ENCODE assay signal across 11 cellular contexts in genomic region chr7:151046603-151047573, GRCh38. TPM values are rescaled to one million over a fixed set of nuclear protein-coding genes. Genes with fewer than 3 reads are reported as not detected.
DNase-seq lines count a peak whose midpoint lies in the region; ATAC-seq, FAIRE-seq and TF ChIP-seq lines count a peak whose summit lies in the region.
"Had no signal": no experiment of that assay in that cellular context is flagged by ENCODE, and none has a peak within 500 bp of the region (broad histone marks: within the 10 kb centered on the region; RNA-seq: fewer than 3 reads in every experiment).

No MANE protein-coding gene starts in this region.

- CTCF ChIA-PET in K562 (lab: Yijun Ruan, JAX; ENCODE audit: low intra/inter-chr PET ratio): no interaction called here

- H3K4me3 ChIP-seq in K562 (no peak overlapping the region), psoas muscle (no peak overlapping the region)
- H3K4me3 ChIP-seq: body of pancreas, right atrium auricular region had no signal

- H3K79me2 ChIP-seq in K562 (ENCODE audit: control insufficient read depth, insufficient read depth, low read length): no peaks in the 10 kb centered on the region

- H3K9me3 ChIP-seq in K562 (replicated peaks; ENCODE audit: control insufficient read depth, insufficient read depth, low read depth, low read length) (no peaks in the 10 kb centered on the region), psoas muscle (no peaks in the 10 kb centered on the region)
- H3K9me3 ChIP-seq: body of pancreas, right atrium auricular region had no signal

- H2AFZ ChIP-seq in K562 (ENCODE audit: low read depth, low read length): no peak overlapping the region

- H3K4me1 Mint-ChIP-seq in activated T-cell treated with anti-CD3 and anti-CD28 coated beads, Interleukin-2, amount 50 U/mL, for 4 hours (ENCODE audit: low read depth): no peaks in the 10 kb centered on the region

- peak overlapping the region in 1 of 2 experiments; percentile 77; a peak in 2 of 4 replicates for H3K9ac ChIP-seq in K562 (ENCODE audit: insufficient read depth in 1 of 2, low read depth in 2 of 2, low read length in 2 of 2)

- POLR2A ChIA-PET in K562 (lab: Yijun Ruan, JAX): interaction anchor here (0.6 to 1.8 kb wide), 4 partner anchors 8 to 443 kb away, joined by 3 to 6 read pairs (median 4); partner anchors contain the start of gene ABCB8

- no peak for TF ChIP-seq POLR2A in K562 (conservative IDR thresholded peaks at IDR 0.05)

- ATAC-seq in K562 (peak; percentile 4), psoas muscle (no peak), GM18873 (IDR thresholded peaks at IDR 0.05; ENCODE audit: low FRiP score, unreplicated experiment) (no peak)
- no peak for ATAC-seq in activated T-cell treated with anti-CD3 and anti-CD28 coated beads, Interleukin-2, amount 50 U/mL, for 4 hours
- ATAC-seq: body of pancreas had no signal

- no peaks in the 10 kb centered on the region for H3K9me3 Mint-ChIP-seq in activated T-cell treated with anti-CD3 and anti-CD28 coated beads, Interleukin-2, amount 50 U/mL, for 4 hours

- TF ChIP-seq CTCF in K562 (IDR thresholded peaks at IDR 0.05 in 2 of 3, conservative IDR thresholded peaks at IDR 0.05 in 1 of 3; ENCODE audit: insufficient read depth in 2 of 3, low read depth in 1 of 3, low read length in 3 of 3) (no peak), psoas muscle (IDR thresholded peaks at IDR 0.05) (no peak)

- no peak for TF ChIP-seq EP300 in K562 (IDR thresholded peaks at IDR 0.05; ENCODE audit: low read length)

- no peak for TF ChIP-seq RAD21 in K562 (CRISPR knock-in tag; conservative IDR thresholded peaks at IDR 0.05 in 1 of 2, IDR thresholded peaks at IDR 0.05 in 1 of 2)

- peaks cover 5% of the 10 kb centered on the region for H3K27me3 Mint-ChIP-seq in activated T-cell treated with anti-CD3 and anti-CD28 coated beads, Interleukin-2, amount 50 U/mL, for 4 hours (ENCODE audit: low read depth)

- peaks cover 20% of the 10 kb centered on the region for H3K36me3 ChIP-seq in K562 (ENCODE audit: control insufficient read depth, insufficient read depth, low read length)
- peaks cover 0 to 38% of the 10 kb centered on the region in 2 donors for H3K36me3 ChIP-seq in psoas muscle (ENCODE audit: insufficient read depth in 1 of 2, low read depth in 1 of 2)

- H3K4me1 ChIP-seq in K562 (replicated peaks in 1 of 2; ENCODE audit: control insufficient read depth in 2 of 2, insufficient read depth in 2 of 2, low read length in 2 of 2) (peaks cover 0 to 54% of the 10 kb centered on the region in 2 experiments; a peak in 2 of 5 replicates), psoas muscle (no peaks in the 10 kb centered on the region)

- no peak overlapping the region for H3K4me2 ChIP-seq in K562 (ENCODE audit: insufficient read depth, low read length)

- intact Hi-C loops in K562 (cut with micrococcal nuclease): no loop called here
- intact Hi-C loops in psoas muscle (cut with DNase I): no loop called here

- 56% methylated on average over 14 of the region's 14 CpGs for WGBS in K562 (ENCODE audit: insufficient coverage, low coverage, missing lambda C conversion rate)
- WGBS in psoas muscle, 3 donors: 47 to 55% (median 50%) methylated on average over 14 of the region's 14 CpGs

- no peak for FAIRE-seq in K562 (lab: Jason Lieb, UNC)
- FAIRE-seq: A204.1 had no signal

- no peak overlapping the region for H3K4me3 Mint-ChIP-seq in activated T-cell treated with anti-CD3 and anti-CD28 coated beads, Interleukin-2, amount 50 U/mL, for 4 hours

- H4K20me1 ChIP-seq in K562 (replicated peaks; ENCODE audit: control insufficient read depth, insufficient read depth, low read length): no peaks in the 10 kb centered on the region

- H3K36me3 Mint-ChIP-seq in activated T-cell treated with anti-CD3 and anti-CD28 coated beads, Interleukin-2, amount 50 U/mL, for 4 hours (ENCODE audit: insufficient read depth): peaks cover 2% of the 10 kb centered on the region

- in situ Hi-C loops in K562 (cut with MboI): no loop called here

- H3K27me3 ChIP-seq in K562 (ENCODE audit: control insufficient read depth in 2 of 2, insufficient read depth in 2 of 2, low read length in 2 of 2) (no peaks in the 10 kb centered on the region), psoas muscle (ENCODE audit: insufficient read depth in 3 of 3, low read length in 2 of 3) (no peaks in the 10 kb centered on the region)
- H3K27me3 ChIP-seq: body of pancreas, right atrium auricular region had no signal

- H3K27ac ChIP-seq in K562 (ENCODE audit: extremely low read depth, low read depth, low read length) (no peak overlapping the region), psoas muscle (no peak overlapping the region)
- H3K27ac ChIP-seq: body of pancreas, right atrium auricular region had no signal

- no peaks in the 10 kb centered on the region for H3K9me1 ChIP-seq in K562 (ENCODE audit: control insufficient read depth, insufficient read depth, low read length)

- BruUV-seq in K562 (replicated peaks; lab: Mats Ljungman, UMichigan): no TSS peak

- DNase-seq in NCI-H1092 treated with DMSO at 0.1 percent for 48 hours (lab: John Stamatoyannopoulos, UW): peak; percentile 9
- no peak for DNase-seq in NCI-H1092 (lab: John Stamatoyannopoulos, UW)
- DNase-seq in NCI-H1417 treated with DMSO at 0.1 percent for 48 hours (lab: John Stamatoyannopoulos, UW): peak; percentile 7
- peak in 2 of 4 experiments; percentile 13 to 14 for DNase-seq in K562 (ENCODE audit: extremely low read depth in 1 of 4, low spot score in 3 of 4)
- peak; percentile 45 to 52 for DNase-seq in psoas muscle
- no peak for DNase-seq in kidney glomerular epithelial cell (lab: John Stamatoyannopoulos, UW)
- DNase-seq in activated T-cell treated with anti-CD3 and anti-CD28 coated beads, Interleukin-2, amount 50 U/mL, for 4 hours: no peak
- DNase-seq: body of pancreas had no signal

RNA-seq across cellular contexts. Expression of gene ASIC3, which starts 1.4 kb away (rescaled TPM):
- 11.1 and 29.9 TPM in 2 replicates for total RNA-seq in K562 (2011; cell fraction: chromatin; rRNA removed; ENCODE audit: low replicate concordance)
- 11.7 and 12.1 TPM in 2 replicates for total RNA-seq in K562 (2011; cell fraction: nucleolus; rRNA removed)
- total RNA-seq in K562 (2011; cell fraction: nucleoplasm; rRNA removed): 11.4 and 19.2 TPM in 2 replicates
- 0.32 and 1.5 TPM in 2 replicates for total RNA-seq in K562 (2014; rRNA removed)
- 0.32 and 0.40 TPM in 2 replicates for total RNA-seq in K562 (2014; rRNA removed; fragmentation: Illumina TruSeq; extraction: Trizol)
- total RNA-seq in K562 (2015; rRNA removed; fragmentation: Illumina TruSeq; extraction: Trizol): 0.87 and 0.98 TPM in 2 replicates
- total RNA-seq in K562 (2021): 2.9 and 3.2 TPM in 2 replicates
- polyA plus RNA-seq in K562 (2011; rRNA removed): 1.3 and 2.7 TPM in 2 replicates
- 2.1 and 3.3 TPM in 2 replicates for polyA plus RNA-seq in K562 (2011; cell fraction: cytosol; rRNA removed)
- polyA plus RNA-seq in K562 (2011; cell fraction: nucleus; rRNA removed): 18.1 and 42.9 TPM in 2 replicates
- polyA plus RNA-seq in K562 (2012): 5.5 and 18.9 TPM in 2 replicates
- 2.4 and 2.7 TPM in 2 replicates for polyA plus RNA-seq in K562 (2014; fragmentation: Illumina TruSeq; extraction: Trizol)
- under 1 TPM; 0.11 to 0.44 TPM for polyA plus RNA-seq in K562 (2014; fragmentation: Nextera tagmentation; extraction: Ambion mirVana)
- 3.3 and 5.0 TPM in 2 replicates for polyA plus RNA-seq in K562 (2014; rRNA removed)
- polyA minus RNA-seq in K562 (2011; rRNA and poly(A)+ RNA removed): not detected in 2 replicates
- polyA minus RNA-seq in K562 (2011; cell fraction: cytosol; rRNA and poly(A)+ RNA removed): 0.64 and 1.5 TPM in 2 replicates
- 2.7 and 3.0 TPM in 2 replicates for polyA minus RNA-seq in K562 (2011; cell fraction: nucleus; rRNA and poly(A)+ RNA removed)
- total RNA-seq in psoas muscle: 1 to 10 TPM; 2.1 to 6.2 (median 3.9) TPM
- 1 to 10 TPM; 1.8 to 5.0 (median 1.8) TPM for polyA plus RNA-seq in psoas muscle
- 1 to 10 TPM; 2.4 to 3.4 (median 3.3) TPM for total RNA-seq in activated T-cell treated with anti-CD3 and anti-CD28 coated beads, Interleukin-2, amount 50 U/mL, for 4 hours

RNA-seq across cellular contexts. Expression of gene CDK5, which starts 10.8 kb away (rescaled TPM):
- total RNA-seq in K562 (2011; cell fraction: chromatin; rRNA removed; ENCODE audit: low replicate concordance): 19.7 and 25.7 TPM in 2 replicates
- 30.0 and 32.9 TPM in 2 replicates for total RNA-seq in K562 (2011; cell fraction: nucleolus; rRNA removed)
- total RNA-seq in K562 (2011; cell fraction: nucleoplasm; rRNA removed): 23.7 and 24.5 TPM in 2 replicates
- 38.0 and 53.5 TPM in 2 replicates for total RNA-seq in K562 (2014; rRNA removed)
- 11.8 and 20.3 TPM in 2 replicates for total RNA-seq in K562 (2014; rRNA removed; fragmentation: Illumina TruSeq; extraction: Trizol)
- total RNA-seq in K562 (2015; rRNA removed; fragmentation: Illumina TruSeq; extraction: Trizol): 32.2 and 35.8 TPM in 2 replicates
- total RNA-seq in K562 (2021): 25.0 and 25.3 TPM in 2 replicates
- 27.5 and 28.6 TPM in 2 replicates for polyA plus RNA-seq in K562 (2011; rRNA removed)
- polyA plus RNA-seq in K562 (2011; cell fraction: cytosol; rRNA removed): 47.3 and 82.3 TPM in 2 replicates
- polyA plus RNA-seq in K562 (2011; cell fraction: nucleus; rRNA removed): 35.2 and 43.5 TPM in 2 replicates
- polyA plus RNA-seq in K562 (2012): 36.0 and 38.1 TPM in 2 replicates
- 29.0 and 34.3 TPM in 2 replicates for polyA plus RNA-seq in K562 (2014; fragmentation: Illumina TruSeq; extraction: Trizol)
- 10 to 100 TPM in 1 of 2 experiments, 1 to 10 TPM in 1; 3.2 to 18.1 TPM for polyA plus RNA-seq in K562 (2014; fragmentation: Nextera tagmentation; extraction: Ambion mirVana)
- 25.6 and 28.4 TPM in 2 replicates for polyA plus RNA-seq in K562 (2014; rRNA removed)
- polyA minus RNA-seq in K562 (2011; rRNA and poly(A)+ RNA removed): 25.6 and 37.1 TPM in 2 replicates
- polyA minus RNA-seq in K562 (2011; cell fraction: cytosol; rRNA and poly(A)+ RNA removed): 13.6 and 28.1 TPM in 2 replicates
- 15.5 and 21.0 TPM in 2 replicates for polyA minus RNA-seq in K562 (2011; cell fraction: nucleus; rRNA and poly(A)+ RNA removed)
- total RNA-seq in psoas muscle: 1 to 10 TPM; 3.8 to 6.4 (median 5.4) TPM
- 10 to 100 TPM in 1 of 3 donors, 1 to 10 TPM in 2; 5.7 to 15.2 (median 6.2) TPM for polyA plus RNA-seq in psoas muscle
- total RNA-seq in activated T-cell treated with anti-CD3 and anti-CD28 coated beads, Interleukin-2, amount 50 U/mL, for 4 hours: 10 to 100 TPM; 14.1 to 15.0 (median 14.3) TPM

RNA-seq across cellular contexts. Expression of gene SLC4A2, which starts 12.5 kb away (rescaled TPM):
- 230 and 845 TPM in 2 replicates for total RNA-seq in K562 (2011; cell fraction: chromatin; rRNA removed; ENCODE audit: low replicate concordance)
- 746 and 756 TPM in 2 replicates for total RNA-seq in K562 (2011; cell fraction: nucleolus; rRNA removed)
- 367 and 388 TPM in 2 replicates for total RNA-seq in K562 (2011; cell fraction: nucleoplasm; rRNA removed)
- total RNA-seq in K562 (2014; rRNA removed) (360 and 417 TPM in 2 replicates), K562 (2014; rRNA removed; fragmentation: Illumina TruSeq; extraction: Trizol) (32.6 and 55.0 TPM in 2 replicates), K562 (2015; rRNA removed; fragmentation: Illumina TruSeq; extraction: Trizol) (130 and 132 TPM in 2 replicates), K562 (2021) (363 and 375 TPM in 2 replicates), psoas muscle (10 to 100 TPM; 26.5 to 36.0 (median 31.3) TPM)
- polyA plus RNA-seq in K562 (2011; rRNA removed) (69.2 and 85.2 TPM in 2 replicates), K562 (2014; fragmentation: Illumina TruSeq; extraction: Trizol) (166 and 212 TPM in 2 replicates), K562 (2014; fragmentation: Nextera tagmentation; extraction: Ambion mirVana) (10 to 100 TPM; 11.4 to 28.8 TPM), K562 (2014; rRNA removed) (306 and 316 TPM in 2 replicates), psoas muscle (10 to 100 TPM; 26.9 to 39.8 (median 33.5) TPM)
- 68.0 and 147 TPM in 2 replicates for polyA plus RNA-seq in K562 (2011; cell fraction: cytosol; rRNA removed)
- polyA plus RNA-seq in K562 (2011; cell fraction: nucleus; rRNA removed): 438 and 829 TPM in 2 replicates
- 243 and 347 TPM in 2 replicates for polyA plus RNA-seq in K562 (2012)
- 29.9 and 60.1 TPM in 2 replicates for polyA minus RNA-seq in K562 (2011; rRNA and poly(A)+ RNA removed)
- 79.9 and 106 TPM in 2 replicates for polyA minus RNA-seq in K562 (2011; cell fraction: cytosol; rRNA and poly(A)+ RNA removed)
- 138 and 143 TPM in 2 replicates for polyA minus RNA-seq in K562 (2011; cell fraction: nucleus; rRNA and poly(A)+ RNA removed)
- total RNA-seq in activated T-cell treated with anti-CD3 and anti-CD28 coated beads, Interleukin-2, amount 50 U/mL, for 4 hours: 100 to 1,000 TPM; 107 to 125 (median 111) TPM

RNA-seq across cellular contexts. Expression of gene ABCB8, which starts 18.6 kb away (rescaled TPM):
- total RNA-seq in K562 (2011; cell fraction: chromatin; rRNA removed; ENCODE audit: low replicate concordance): 193 and 406 TPM in 2 replicates
- 266 and 270 TPM in 2 replicates for total RNA-seq in K562 (2011; cell fraction: nucleolus; rRNA removed)
- total RNA-seq in K562 (2011; cell fraction: nucleoplasm; rRNA removed): 209 and 255 TPM in 2 replicates
- total RNA-seq in K562 (2014; rRNA removed) (63.5 and 79.1 TPM in 2 replicates), K562 (2014; rRNA removed; fragmentation: Illumina TruSeq; extraction: Trizol) (16.9 and 21.9 TPM in 2 replicates), K562 (2015; rRNA removed; fragmentation: Illumina TruSeq; extraction: Trizol) (36.3 and 38.0 TPM in 2 replicates), K562 (2021) (106 and 109 TPM in 2 replicates), psoas muscle (10 to 100 TPM; 13.2 to 20.7 (median 19.2) TPM)
- polyA plus RNA-seq in K562 (2011; rRNA removed) (27.0 and 42.2 TPM in 2 replicates), K562 (2014; fragmentation: Illumina TruSeq; extraction: Trizol) (61.4 and 89.2 TPM in 2 replicates), K562 (2014; fragmentation: Nextera tagmentation; extraction: Ambion mirVana) (1 to 10 TPM; 7.6 to 9.2 TPM), K562 (2014; rRNA removed) (73.6 and 81.3 TPM in 2 replicates), psoas muscle (10 to 100 TPM in 2 of 3 donors, 1 to 10 TPM in 1; 9.3 to 16.6 (median 12.9) TPM)
- 44.7 and 109 TPM in 2 replicates for polyA plus RNA-seq in K562 (2011; cell fraction: cytosol; rRNA removed)
- polyA plus RNA-seq in K562 (2011; cell fraction: nucleus; rRNA removed): 87.0 and 201 TPM in 2 replicates
- 64.3 and 65.5 TPM in 2 replicates for polyA plus RNA-seq in K562 (2012)
- 23.8 and 38.7 TPM in 2 replicates for polyA minus RNA-seq in K562 (2011; rRNA and poly(A)+ RNA removed)
- 44.9 and 63.6 TPM in 2 replicates for polyA minus RNA-seq in K562 (2011; cell fraction: cytosol; rRNA and poly(A)+ RNA removed)
- 54.3 and 64.6 TPM in 2 replicates for polyA minus RNA-seq in K562 (2011; cell fraction: nucleus; rRNA and poly(A)+ RNA removed)
- 10 to 100 TPM; 48.1 to 54.6 (median 48.5) TPM for total RNA-seq in activated T-cell treated with anti-CD3 and anti-CD28 coated beads, Interleukin-2, amount 50 U/mL, for 4 hours

RNA-seq across cellular contexts. Expression of gene ATG9B, which starts 22.6 kb away (rescaled TPM):
- 3.9 and 10.1 TPM in 2 replicates for total RNA-seq in K562 (2011; cell fraction: chromatin; rRNA removed; ENCODE audit: low replicate concordance)
- total RNA-seq in K562 (2011; cell fraction: nucleolus; rRNA removed): 5.8 and 7.7 TPM in 2 replicates
- 4.8 and 12.4 TPM in 2 replicates for total RNA-seq in K562 (2011; cell fraction: nucleoplasm; rRNA removed)
- total RNA-seq in K562 (2014; rRNA removed): 2.0 and 2.1 TPM in 2 replicates
- total RNA-seq in K562 (2014; rRNA removed; fragmentation: Illumina TruSeq; extraction: Trizol): 0.64 and 1.2 TPM in 2 replicates
- 0.29 and 0.90 TPM in 2 replicates for total RNA-seq in K562 (2015; rRNA removed; fragmentation: Illumina TruSeq; extraction: Trizol)
- total RNA-seq in K562 (2021): 2.2 and 4.7 TPM in 2 replicates
- 1.3 and 1.7 TPM in 2 replicates for polyA plus RNA-seq in K562 (2011; rRNA removed)
- 1.2 and 1.7 TPM in 2 replicates for polyA plus RNA-seq in K562 (2011; cell fraction: cytosol; rRNA removed)
- 5.9 and 13.7 TPM in 2 replicates for polyA plus RNA-seq in K562 (2011; cell fraction: nucleus; rRNA removed)
- polyA plus RNA-seq in K562 (2012): 6.6 and 7.2 TPM in 2 replicates
- 0.92 and 1.4 TPM in 2 replicates for polyA plus RNA-seq in K562 (2014; fragmentation: Illumina TruSeq; extraction: Trizol)
- polyA plus RNA-seq in K562 (2014; fragmentation: Nextera tagmentation; extraction: Ambion mirVana): 1 to 10 TPM; 5.0 to 6.9 TPM
- polyA plus RNA-seq in K562 (2014; rRNA removed): 2.7 and 8.0 TPM in 2 replicates
- 0.27 and 0.63 TPM in 2 replicates for polyA minus RNA-seq in K562 (2011; rRNA and poly(A)+ RNA removed)
- not detected in 2 replicates for polyA minus RNA-seq in K562 (2011; cell fraction: cytosol; rRNA and poly(A)+ RNA removed)
- polyA minus RNA-seq in K562 (2011; cell fraction: nucleus; rRNA and poly(A)+ RNA removed): 1.00 and 2.6 TPM in 2 replicates
- total RNA-seq in psoas muscle: not detected
- polyA plus RNA-seq in psoas muscle: under 1 TPM; 0.12 to 0.18 (median 0.18) TPM
- total RNA-seq in activated T-cell treated with anti-CD3 and anti-CD28 coated beads, Interleukin-2, amount 50 U/mL, for 4 hours: 1 to 10 TPM; 5.8 to 7.3 (median 6.7) TPM
- total RNA-seq: body of pancreas, right atrium auricular region had no signal

Comparison
In these comparisons a context has a peak if more than half of its experiments do, and no peak if none do; other contexts are left out.
1. DNase-seq: peak in NCI-H1092 treated with DMSO at 0.1 percent for 48 hours (single experiment), NCI-H1417 treated with DMSO at 0.1 percent for 48 hours (single experiment) and psoas muscle (2 of 2); none in NCI-H1092 (single experiment), kidney glomerular epithelial cell (single experiment) and activated T-cell treated with anti-CD3 and anti-CD28 coated beads, Interleukin-2, amount 50 U/mL, for 4 hours (single experiment).